ENCODE assay signal across 1 cellular context in the genomic region with DNA sequence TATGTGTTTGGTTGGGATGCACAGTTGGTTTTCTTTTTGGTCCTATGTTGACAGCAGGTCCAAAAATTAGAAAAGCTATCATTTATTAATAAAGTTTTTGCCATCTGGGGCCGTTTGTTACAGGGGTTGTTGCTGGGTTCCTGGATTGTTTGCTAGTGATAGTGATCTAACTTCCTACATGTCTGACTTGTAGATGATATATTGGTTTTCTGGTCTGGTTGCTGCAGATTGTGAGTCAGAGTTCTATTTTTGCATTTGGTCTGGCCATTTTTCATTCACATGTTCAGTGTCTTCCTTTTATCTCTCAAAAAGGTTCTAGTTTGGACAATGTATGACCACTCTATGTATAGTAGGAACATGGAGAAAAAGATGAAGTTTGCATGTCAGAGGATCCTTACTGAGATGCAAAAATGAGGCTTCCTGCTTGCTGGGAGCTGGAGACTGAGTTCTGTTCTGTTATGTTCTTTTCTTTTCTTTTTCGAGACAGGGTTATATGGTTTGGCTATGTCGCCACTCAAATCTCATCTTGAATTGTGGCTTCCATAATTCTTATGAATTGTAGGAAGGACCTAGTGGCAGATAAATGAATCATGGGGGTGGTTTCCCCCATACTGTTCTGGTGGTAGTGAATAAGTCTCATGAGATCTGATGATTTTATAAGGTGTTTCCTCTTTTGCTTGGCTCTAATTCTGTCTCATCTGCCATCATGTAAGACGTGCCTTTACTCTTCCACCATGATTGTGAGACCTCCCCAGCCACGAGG.
TF ChIP-seq lines count a peak whose summit lies in the region.

No MANE protein-coding gene starts in this region.

TF ChIP-seq in K562, 482 proteins besides CTCF, POLR2A, EP300 and RAD21 (continues in another document):
- TF ChIP-seq MTA1 (IDR thresholded peaks at IDR 0.05; ENCODE audit: borderline replicate concordance) (no peak), NEUROD1 (IDR thresholded peaks at IDR 0.05; ENCODE audit: borderline replicate concordance, low read depth, low read length, partially characterized antibody) (peak; percentile 62), MEF2D (tag; conservative IDR thresholded peaks at IDR 0.05; ENCODE audit: low read depth) (peak; percentile 100), DPF2 (IDR thresholded peaks at IDR 0.05) (peak; percentile 93), CBFA2T2 (conservative IDR thresholded peaks at IDR 0.05) (peak; percentile 83), SMARCA4 (IDR thresholded peaks at IDR 0.05) (peak; percentile 93), OTX1 (CRISPR knock-in tag; IDR thresholded peaks at IDR 0.05) (no peak), TEAD4 (IDR thresholded peaks at IDR 0.05; ENCODE audit: low read length) (peak; percentile 87), TEAD4 (CRISPR knock-in tag; IDR thresholded peaks at IDR 0.05; ENCODE audit: borderline replicate concordance) (no peak), NFIC (IDR thresholded peaks at IDR 0.05) (0 out of 2 replicates have a peak, but pooled peaks have one; percentile 18), JUN (IDR thresholded peaks at IDR 0.05; ENCODE audit: borderline replicate concordance, low read depth, low read length) (peak; percentile 74; the same call in 1 of the 2 replicates), JUN (CRISPR knock-in tag; IDR thresholded peaks at IDR 0.05; ENCODE audit: borderline replicate concordance) (peak; percentile 79; the same call in 1 of the 2 replicates), CTBP1 (IDR thresholded peaks at IDR 0.05; ENCODE audit: borderline replicate concordance) (peak; percentile 31; the same call in 1 of the 2 replicates), U2AF1 (optimal IDR thresholded peaks at IDR 0.05; ENCODE audit: low read depth, low read length) (no peak), MECOM (CRISPR knock-in tag; IDR thresholded peaks at IDR 0.05) (peak; percentile 81; the same call in 1 of the 2 replicates), ZNF23 (CRISPR knock-in tag; IDR thresholded peaks at IDR 0.05) (no peak), ZNF3 (CRISPR knock-in tag; IDR thresholded peaks at IDR 0.05) (no peak), ZBTB8A (IDR thresholded peaks at IDR 0.05; ENCODE audit: partially characterized antibody) (no peak), ZBED1 (IDR thresholded peaks at IDR 0.05) (no peak), MTA2 (IDR thresholded peaks at IDR 0.05; ENCODE audit: low read depth) (peak; percentile 63), RFX1 (IDR thresholded peaks at IDR 0.05) (peak; percentile 54), MXI1 (IDR thresholded peaks at IDR 0.05; ENCODE audit: low read depth, low read length) (no peak), POLR2AphosphoS5 (IDR thresholded peaks at IDR 0.05; ENCODE audit: control insufficient read depth, insufficient read depth, low read depth, low read length) (peak; percentile 57; the same call in 1 of the 2 replicates), DACH1 (IDR thresholded peaks at IDR 0.05; ENCODE audit: partially characterized antibody) (no peak), ZNF830 (CRISPR knock-in tag; IDR thresholded peaks at IDR 0.05) (no peak), NFRKB (IDR thresholded peaks at IDR 0.05; ENCODE audit: low read depth) (0 out of 2 replicates have a peak, but pooled peaks have one; percentile 41), YY1 (IDR thresholded peaks at IDR 0.05; ENCODE audit: borderline replicate concordance in 1 of 3, control insufficient read depth in 1 of 3, extremely low read depth in 1 of 3, insufficient read depth in 3 of 3, insufficient read length in 1 of 3, insufficient replicate concordance in 2 of 3, low read depth in 1 of 3, low read length in 2 of 3) (peak in 1 of 3 experiments; percentile 4), FOXJ3 (CRISPR knock-in tag; IDR thresholded peaks at IDR 0.05) (0 out of 2 replicates have a peak, but pooled peaks have one; percentile 32), JUND (IDR thresholded peaks at IDR 0.05; ENCODE audit: borderline replicate concordance, low read depth, low read length) (peak; percentile 93), JUND (tag; IDR thresholded peaks at IDR 0.05; ENCODE audit: borderline replicate concordance, low read depth, low read length) (peak; percentile 92; the same call in 2 of the 3 replicates), ZNF699 (CRISPR knock-in tag; IDR thresholded peaks at IDR 0.05; ENCODE audit: insufficient replicate concordance) (no peak), SLC30A9 (CRISPR knock-in tag; IDR thresholded peaks at IDR 0.05) (no peak), FOSL1 (tag; conservative IDR thresholded peaks at IDR 0.05) (peak; percentile 98), SNIP1 (IDR thresholded peaks at IDR 0.05; ENCODE audit: low read depth) (no peak), RBM39 (optimal IDR thresholded peaks at IDR 0.05; ENCODE audit: low read depth, low read length) (no peak), ZNF707 (CRISPR knock-in tag; conservative IDR thresholded peaks at IDR 0.05) (no peak), TEAD1 (CRISPR knock-in tag; IDR thresholded peaks at IDR 0.05) (no peak; a peak in 1 of 4 replicates), SMAD1 (IDR thresholded peaks at IDR 0.05; ENCODE audit: low read depth, low read length, partially characterized antibody) (peak; percentile 47), BCOR (IDR thresholded peaks at IDR 0.05) (no peak), ZNF584 (CRISPR knock-in tag; IDR thresholded peaks at IDR 0.05; ENCODE audit: low read depth) (0 out of 2 replicates have a peak, but pooled peaks have one; percentile 44), ZNF76 (CRISPR knock-in tag; IDR thresholded peaks at IDR 0.05; ENCODE audit: borderline replicate concordance) (no peak), NCOA1 (IDR thresholded peaks at IDR 0.05; ENCODE audit: low read depth) (peak; percentile 47; the same call in 1 of the 2 replicates), CBFA2T3 (IDR thresholded peaks at IDR 0.05) (peak; percentile 90), ZNF165 (CRISPR knock-in tag; IDR thresholded peaks at IDR 0.05; ENCODE audit: borderline replicate concordance) (no peak), NFE2 (IDR thresholded peaks at IDR 0.05; ENCODE audit: low read depth) (0 out of 2 replicates have a peak, but pooled peaks have one; percentile 23), FOXA3 (CRISPR knock-in tag; conservative IDR thresholded peaks at IDR 0.05 in 1 of 2, IDR thresholded peaks at IDR 0.05 in 1 of 2) (0 out of 4 replicates have a peak, but pooled peaks of 1 of the 2 experiments have one; percentile 35), NCOA6 (IDR thresholded peaks at IDR 0.05) (no peak), SREBF1 (IDR thresholded peaks at IDR 0.05; ENCODE audit: borderline replicate concordance, low read depth, low read length) (no peak), BRD4 (IDR thresholded peaks at IDR 0.05) (no peak), ZNF232 (CRISPR knock-in tag; IDR thresholded peaks at IDR 0.05) (no peak), PML (IDR thresholded peaks at IDR 0.05; ENCODE audit: low read length) (peak; percentile 72), SMARCE1 (IDR thresholded peaks at IDR 0.05) (peak; percentile 93), TRIM24 (IDR thresholded peaks at IDR 0.05) (peak; percentile 73 to 85), HOXB6 (CRISPR knock-in tag; IDR thresholded peaks at IDR 0.05; ENCODE audit: borderline replicate concordance) (no peak), RBFOX2 (IDR thresholded peaks at IDR 0.05; ENCODE audit: low read depth, low read length) (no peak), CREB1 (IDR thresholded peaks at IDR 0.05) (peak; percentile 21; the same call in 1 of the 2 replicates), CREB1 (CRISPR knock-in tag; IDR thresholded peaks at IDR 0.05) (no peak), ZKSCAN8 (CRISPR knock-in tag; IDR thresholded peaks at IDR 0.05) (no peak), RFX5 (IDR thresholded peaks at IDR 0.05; ENCODE audit: low read depth, low read length) (no peak), GATA2 (CRISPR knock-in tag; IDR thresholded peaks at IDR 0.05) (peak; percentile 70), HDAC1 (IDR thresholded peaks at IDR 0.05) (0 out of 4 replicates have a peak, but pooled peaks of 1 of the 2 experiments have one; percentile 38), ARHGAP35 (IDR thresholded peaks at IDR 0.05; ENCODE audit: partially characterized antibody) (no peak)
- TF ChIP-seq, protein P1, sequence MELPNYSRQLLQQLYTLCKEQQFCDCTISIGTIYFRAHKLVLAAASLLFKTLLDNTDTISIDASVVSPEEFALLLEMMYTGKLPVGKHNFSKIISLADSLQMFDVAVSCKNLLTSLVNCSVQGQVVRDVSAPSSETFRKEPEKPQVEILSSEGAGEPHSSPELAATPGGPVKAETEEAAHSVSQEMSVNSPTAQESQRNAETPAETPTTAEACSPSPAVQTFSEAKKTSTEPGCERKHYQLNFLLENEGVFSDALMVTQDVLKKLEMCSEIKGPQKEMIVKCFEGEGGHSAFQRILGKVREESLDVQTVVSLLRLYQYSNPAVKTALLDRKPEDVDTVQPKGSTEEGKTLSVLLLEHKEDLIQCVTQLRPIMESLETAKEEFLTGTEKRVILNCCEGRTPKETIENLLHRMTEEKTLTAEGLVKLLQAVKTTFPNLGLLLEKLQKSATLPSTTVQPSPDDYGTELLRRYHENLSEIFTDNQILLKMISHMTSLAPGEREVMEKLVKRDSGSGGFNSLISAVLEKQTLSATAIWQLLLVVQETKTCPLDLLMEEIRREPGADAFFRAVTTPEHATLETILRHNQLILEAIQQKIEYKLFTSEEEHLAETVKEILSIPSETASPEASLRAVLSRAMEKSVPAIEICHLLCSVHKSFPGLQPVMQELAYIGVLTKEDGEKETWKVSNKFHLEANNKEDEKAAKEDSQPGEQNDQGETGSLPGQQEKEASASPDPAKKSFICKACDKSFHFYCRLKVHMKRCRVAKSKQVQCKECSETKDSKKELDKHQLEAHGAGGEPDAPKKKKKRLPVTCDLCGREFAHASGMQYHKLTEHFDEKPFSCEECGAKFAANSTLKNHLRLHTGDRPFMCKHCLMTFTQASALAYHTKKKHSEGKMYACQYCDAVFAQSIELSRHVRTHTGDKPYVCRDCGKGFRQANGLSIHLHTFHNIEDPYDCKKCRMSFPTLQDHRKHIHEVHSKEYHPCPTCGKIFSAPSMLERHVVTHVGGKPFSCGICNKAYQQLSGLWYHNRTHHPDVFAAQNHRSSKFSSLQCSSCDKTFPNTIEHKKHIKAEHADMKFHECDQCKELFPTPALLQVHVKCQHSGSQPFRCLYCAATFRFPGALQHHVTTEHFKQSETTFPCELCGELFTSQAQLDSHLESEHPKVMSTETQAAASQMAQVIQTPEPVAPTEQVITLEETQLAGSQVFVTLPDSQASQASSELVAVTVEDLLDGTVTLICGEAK (IDR thresholded peaks at IDR 0.05) = peak; percentile 92
- TF ChIP-seq, protein P1 (CRISPR knock-in tag; IDR thresholded peaks at IDR 0.05) = peak; percentile 73
- TF ChIP-seq, protein P2, sequence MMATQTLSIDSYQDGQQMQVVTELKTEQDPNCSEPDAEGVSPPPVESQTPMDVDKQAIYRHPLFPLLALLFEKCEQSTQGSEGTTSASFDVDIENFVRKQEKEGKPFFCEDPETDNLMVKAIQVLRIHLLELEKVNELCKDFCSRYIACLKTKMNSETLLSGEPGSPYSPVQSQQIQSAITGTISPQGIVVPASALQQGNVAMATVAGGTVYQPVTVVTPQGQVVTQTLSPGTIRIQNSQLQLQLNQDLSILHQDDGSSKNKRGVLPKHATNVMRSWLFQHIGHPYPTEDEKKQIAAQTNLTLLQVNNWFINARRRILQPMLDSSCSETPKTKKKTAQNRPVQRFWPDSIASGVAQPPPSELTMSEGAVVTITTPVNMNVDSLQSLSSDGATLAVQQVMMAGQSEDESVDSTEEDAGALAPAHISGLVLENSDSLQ (IDR thresholded peaks at IDR 0.05) = peak; percentile 95
- TF ChIP-seq, protein P3, sequence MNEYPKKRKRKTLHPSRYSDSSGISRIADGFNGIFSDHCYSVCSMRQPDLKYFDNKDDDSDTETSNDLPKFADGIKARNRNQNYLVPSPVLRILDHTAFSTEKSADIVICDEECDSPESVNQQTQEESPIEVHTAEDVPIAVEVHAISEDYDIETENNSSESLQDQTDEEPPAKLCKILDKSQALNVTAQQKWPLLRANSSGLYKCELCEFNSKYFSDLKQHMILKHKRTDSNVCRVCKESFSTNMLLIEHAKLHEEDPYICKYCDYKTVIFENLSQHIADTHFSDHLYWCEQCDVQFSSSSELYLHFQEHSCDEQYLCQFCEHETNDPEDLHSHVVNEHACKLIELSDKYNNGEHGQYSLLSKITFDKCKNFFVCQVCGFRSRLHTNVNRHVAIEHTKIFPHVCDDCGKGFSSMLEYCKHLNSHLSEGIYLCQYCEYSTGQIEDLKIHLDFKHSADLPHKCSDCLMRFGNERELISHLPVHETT (CRISPR knock-in tag; conservative IDR thresholded peaks at IDR 0.05 in 1 of 2, IDR thresholded peaks at IDR 0.05 in 1 of 2) = peak in 1 of 2 experiments; percentile 80; a peak in 2 of 4 replicates
